17 cellular contexts compared by ENCODE assay signal in genomic region chr17:49054342-49055092, GRCh38. TPM values are rescaled to one million over a fixed set of nuclear protein-coding genes. Genes with fewer than 3 reads are reported as not detected.
"Had no signal": no experiment of that assay in that cellular context is flagged by ENCODE, and none has a peak within 500 bp of the region (broad histone marks: within the 10 kb centered on the region; RNA-seq: fewer than 3 reads in every experiment).

No MANE protein-coding gene starts in this region.

- H3K27ac ChIP-seq: hepatocyte, lower lobe of right lung, ovary, tibial nerve, uterus, WERI-Rb-1 had no signal

- H3K4me1 ChIP-seq: lower lobe of right lung, tibial nerve, uterus had no signal

- H3K9me3 ChIP-seq: lower lobe of right lung, ovary, tibial nerve, uterus had no signal

- H3K4me1 Mint-ChIP-seq: stimulated activated naive B cell treated with anti-CD40 and anti-IgM and Interleukin-4, amounts not matched to agents 10 μg/mL and 1 μg/mL and 100 μg/mL, for 72 hours; T-helper 17 cell had no signal

- H3K9me3 Mint-ChIP-seq: activated CD4-positive, alpha-beta memory T cell treated with anti-CD3 and anti-CD28 coated beads for 36 hours; activated naive CD4-positive, alpha-beta T cell treated with anti-CD3 and anti-CD28 coated beads, Interleukin-2, amount 10 ng/mL, durations not matched to agents 7 days and 5 days; activated T-cell treated with anti-CD3 and anti-CD28 coated beads, Interleukin-2, amount 50 U/mL, for 24 hours; stimulated activated naive B cell treated with anti-CD40 and anti-IgM and Interleukin-4, amounts not matched to agents 10 μg/mL and 1 μg/mL and 100 μg/mL, for 72 hours had no signal

- H3K27me3 Mint-ChIP-seq: activated CD4-positive, alpha-beta memory T cell treated with anti-CD3 and anti-CD28 coated beads for 36 hours had no signal

- ATAC-seq: activated CD4-positive, alpha-beta T cell treated with anti-CD3 and anti-CD28 coated beads for 36 hours; activated CD8-positive, alpha-beta memory T cell treated with anti-CD3 and anti-CD28 coated beads, Interleukin-2, amount 10 ng/mL, durations not matched to agents 7 days and 5 days; esophagus mucosa; lower lobe of right lung; stimulated activated naive B cell treated with anti-CD40 and anti-IgM and Interleukin-4, amounts not matched to agents 10 μg/mL and 1 μg/mL and 100 μg/mL, for 72 hours; T-helper 17 cell had no signal

- H3K4me3 Mint-ChIP-seq: activated CD4-positive, alpha-beta memory T cell treated with anti-CD3 and anti-CD28 coated beads for 36 hours; activated CD4-positive, alpha-beta T cell treated with anti-CD3 and anti-CD28 coated beads for 36 hours; activated CD8-positive, alpha-beta memory T cell treated with anti-CD3 and anti-CD28 coated beads, Interleukin-2, amount 10 ng/mL, durations not matched to agents 7 days and 5 days; activated naive CD4-positive, alpha-beta T cell treated with anti-CD3 and anti-CD28 coated beads, Interleukin-2, amount 10 ng/mL, durations not matched to agents 7 days and 5 days; activated T-cell treated with anti-CD3 and anti-CD28 coated beads, Interleukin-2, amount 50 U/mL, for 24 hours; stimulated activated naive B cell treated with anti-CD40 and anti-IgM and Interleukin-4, amounts not matched to agents 10 μg/mL and 1 μg/mL and 100 μg/mL, for 72 hours; T-helper 17 cell had no signal

- H3K79me2 ChIP-seq: hepatocyte had no signal

- H3K27me3 ChIP-seq: hepatocyte, ovary, uterus had no signal

- DNase-seq: activated CD4-positive, alpha-beta memory T cell treated with anti-CD3 and anti-CD28 coated beads for 36 hours; activated CD4-positive, alpha-beta T cell treated with anti-CD3 and anti-CD28 coated beads for 36 hours; activated CD8-positive, alpha-beta memory T cell treated with anti-CD3 and anti-CD28 coated beads, Interleukin-2, amount 10 ng/mL, durations not matched to agents 7 days and 5 days; activated naive CD4-positive, alpha-beta T cell treated with anti-CD3 and anti-CD28 coated beads, Interleukin-2, amount 10 ng/mL, durations not matched to agents 7 days and 5 days; activated T-cell treated with anti-CD3 and anti-CD28 coated beads, Interleukin-2, amount 50 U/mL, for 24 hours; dorsolateral prefrontal cortex; lower lobe of right lung; midbrain; ovary; stimulated activated CD4-positive, alpha-beta T cell treated with anti-CD3 and anti-CD28 coated beads, Interleukin-2, amount 100 ng/mL, for 48 hours; stimulated activated naive B cell treated with anti-CD40 and anti-IgM and Interleukin-4, amounts not matched to agents 10 μg/mL and 1 μg/mL and 100 μg/mL, for 72 hours; T-helper 17 cell; uterus had no signal

- H3K4me3 ChIP-seq: dorsolateral prefrontal cortex, hepatocyte, lower lobe of right lung, ovary, tibial nerve, uterus had no signal

- H3K4me2 ChIP-seq: hepatocyte had no signal

- H3K36me3 Mint-ChIP-seq: activated CD4-positive, alpha-beta memory T cell treated with anti-CD3 and anti-CD28 coated beads for 36 hours; activated CD8-positive, alpha-beta memory T cell treated with anti-CD3 and anti-CD28 coated beads, Interleukin-2, amount 10 ng/mL, durations not matched to agents 7 days and 5 days; activated naive CD4-positive, alpha-beta T cell treated with anti-CD3 and anti-CD28 coated beads, Interleukin-2, amount 10 ng/mL, durations not matched to agents 7 days and 5 days; stimulated activated naive B cell treated with anti-CD40 and anti-IgM and Interleukin-4, amounts not matched to agents 10 μg/mL and 1 μg/mL and 100 μg/mL, for 72 hours had no signal

- H3K36me3 ChIP-seq: lower lobe of right lung, ovary, tibial nerve, uterus had no signal

- H3K27ac Mint-ChIP-seq: activated CD4-positive, alpha-beta memory T cell treated with anti-CD3 and anti-CD28 coated beads for 36 hours; activated CD4-positive, alpha-beta T cell treated with anti-CD3 and anti-CD28 coated beads for 36 hours; activated CD8-positive, alpha-beta memory T cell treated with anti-CD3 and anti-CD28 coated beads, Interleukin-2, amount 10 ng/mL, durations not matched to agents 7 days and 5 days; activated naive CD4-positive, alpha-beta T cell treated with anti-CD3 and anti-CD28 coated beads, Interleukin-2, amount 10 ng/mL, durations not matched to agents 7 days and 5 days; activated T-cell treated with anti-CD3 and anti-CD28 coated beads, Interleukin-2, amount 50 U/mL, for 24 hours; stimulated activated naive B cell treated with anti-CD40 and anti-IgM and Interleukin-4, amounts not matched to agents 10 μg/mL and 1 μg/mL and 100 μg/mL, for 72 hours; T-helper 17 cell had no signal

RNA-seq across cellular contexts. Expression of gene IGF2BP1, which starts 57.3 kb away (rescaled TPM):
- total RNA-seq: activated CD8-positive, alpha-beta memory T cell treated with anti-CD3 and anti-CD28 coated beads, Interleukin-2, amount 10 ng/mL, durations not matched to agents 7 days and 5 days; dorsolateral prefrontal cortex; esophagus mucosa; lower lobe of right lung; T-helper 17 cell; tibial nerve had no signal
